Comparison of ENCODE assay signal across 21 cellular contexts in genomic region chr10:88347597-88348304, GRCh38.
DNase-seq lines count a peak whose midpoint lies in the region; ATAC-seq, FAIRE-seq and TF ChIP-seq lines count a peak whose summit lies in the region.
"Had no signal": no experiment of that assay in that cellular context is flagged by ENCODE, and none has a peak within 500 bp of the region (broad histone marks: within the 10 kb centered on the region; RNA-seq: fewer than 3 reads in every experiment).

No MANE protein-coding gene starts in this region.

- in situ Hi-C loops in HepG2 (cut with HindIII; ENCODE audit: extremely low pct_ligation_motif_present, low pct_unique_long_range_greater_than_20kb): no loop called here

- peak overlapping the region; percentile 38 for H3K9ac ChIP-seq in iPS-18a (ENCODE audit: low read length)
- H3K9ac ChIP-seq in HepG2 (ENCODE audit: insufficient read depth, low read depth, low read length): no peak overlapping the region
- H3K9ac ChIP-seq: BLaER1 treated with 17β-estradiol and CSF1 and Interleukin-3, amounts not matched to agents 10 nM and 100 nM had no signal

- no peaks in the 10 kb centered on the region for H4K20me1 ChIP-seq in HepG2 (ENCODE audit: insufficient read depth, low read length)
- H4K20me1 ChIP-seq: BLaER1 treated with 17β-estradiol and CSF1 and Interleukin-3, amounts not matched to agents 10 nM and 100 nM had no signal

- WGBS in HepG2 (ENCODE audit: low lambda C conversion rate): 38% methylated on average over 3 of the region's 3 CpGs

- no TSS peak for BruUV-seq in HepG2 (replicated peaks; lab: Mats Ljungman, UMichigan)

- FAIRE-seq in HepG2 (lab: Jason Lieb, UNC): no peak
- FAIRE-seq: A549 had no signal

- DNase-seq in cardiac muscle cell (ENCODE audit: low read depth in 1 of 2, low spot score in 1 of 2): peak in 1 of 2 donors; percentile 19
- DNase-seq in Right ventricle myocardium superior: no peak
- DNase-seq in SK-N-DZ (ENCODE audit: low spot score): peak; percentile 46
- DNase-seq in NCI-H345 treated with DMSO at 0.1 percent for 48 hours (lab: John Stamatoyannopoulos, UW; ENCODE audit: unreplicated experiment): no peak
- DNase-seq in HuH-7 (ENCODE audit: low spot score): no peak
- no peak for DNase-seq in HepG2 (ENCODE audit: low spot score)
- DNase-seq in GM20000 (ENCODE audit: low spot score): no peak
- DNase-seq: activated CD4-positive, alpha-beta T cell treated with anti-CD3 and anti-CD28 coated beads, Interleukin-2, amount 10 ng/mL, durations not matched to agents 7 days and 5 days; activated naive CD8-positive, alpha-beta T cell treated with anti-CD3 and anti-CD28 coated beads for 36 hours; body of pancreas; HCEC 1CT; immature natural killer cell; left lung; NCI-H2171; PC-9; SIG-M5; stimulated activated CD8-positive, alpha-beta memory T cell treated with anti-CD3 and anti-CD28 coated beads, Interleukin-4, amount 100 ng/mL, for 48 hours had no signal

- CTCF ChIA-PET in HepG2 (lab: Yijun Ruan, JAX; ENCODE audit: low intra/inter-chr PET ratio, low total read pairs): no interaction called here

- H3K4me3 ChIP-seq in cardiac muscle cell (no peak overlapping the region), iPS-18a (ENCODE audit: low read length) (peak overlapping the region; percentile 27), HepG2 (replicated peaks in 1 of 3; ENCODE audit: insufficient read depth in 1 of 3, low read depth in 2 of 3, low read length in 3 of 3) (no peak overlapping the region)
- H3K4me3 ChIP-seq: A549; BLaER1 treated with 17β-estradiol and CSF1 and Interleukin-3, amounts not matched to agents 10 nM and 100 nM; body of pancreas; coronary artery; left lung; PC-9 had no signal

- peaks cover 4% of the 10 kb centered on the region for H3K9me3 ChIP-seq in cardiac muscle cell (ENCODE audit: low read depth)
- no peaks in the 10 kb centered on the region for H3K9me3 ChIP-seq in iPS-18a (ENCODE audit: control insufficient read depth, low read depth, low read length)
- H3K9me3 ChIP-seq in HepG2 (ENCODE audit: low read length): no peaks in the 10 kb centered on the region
- H3K9me3 ChIP-seq: A549, body of pancreas had no signal

- H3K27me3 ChIP-seq in cardiac muscle cell (no peaks in the 10 kb centered on the region), iPS-18a (ENCODE audit: control insufficient read depth, insufficient read depth, low read length) (no peaks in the 10 kb centered on the region), HepG2 (ENCODE audit: control insufficient read depth in 1 of 2, insufficient read depth in 2 of 2, low read length in 2 of 2) (no peaks in the 10 kb centered on the region)
- H3K27me3 ChIP-seq: BLaER1 treated with 17β-estradiol and CSF1 and Interleukin-3, amounts not matched to agents 10 nM and 100 nM; body of pancreas; left lung had no signal

- TF ChIP-seq RAD21 in HepG2 (CRISPR knock-in tag; IDR thresholded peaks at IDR 0.05): no peak

- H3K36me3 ChIP-seq in cardiac muscle cell (no peaks in the 10 kb centered on the region), iPS-18a (ENCODE audit: control insufficient read depth, low read depth, low read length) (no peaks in the 10 kb centered on the region), HepG2 (replicated peaks in 1 of 2; ENCODE audit: control insufficient read depth in 1 of 2, insufficient read depth in 2 of 2, low read length in 2 of 2) (no peaks in the 10 kb centered on the region)
- H3K36me3 ChIP-seq: BLaER1 treated with 17β-estradiol and CSF1 and Interleukin-3, amounts not matched to agents 10 nM and 100 nM; left lung had no signal

- H3K4me1 ChIP-seq in cardiac muscle cell (ENCODE audit: low read depth) (peaks cover 52% of the 10 kb centered on the region), iPS-18a (ENCODE audit: control insufficient read depth, low read depth, low read length) (peaks cover 44% of the 10 kb centered on the region), HepG2 (ENCODE audit: insufficient read depth, low read length) (peaks cover 8% of the 10 kb centered on the region; the same call in 1 of the 2 replicates)
- H3K4me1 ChIP-seq: left lung had no signal

- no peak for TF ChIP-seq EP300 in HepG2 (IDR thresholded peaks at IDR 0.05; ENCODE audit: low read depth in 2 of 2, low read length in 2 of 2)
- TF ChIP-seq EP300 in HepG2 (CRISPR knock-in tag; IDR thresholded peaks at IDR 0.05; ENCODE audit: borderline replicate concordance): no peak

- TF ChIP-seq CTCF in cardiac muscle cell (IDR thresholded peaks at IDR 0.05; ENCODE audit: low read depth, low read length): no peak
- no peak for TF ChIP-seq CTCF in HepG2 (CRISPR knock-in tag; IDR thresholded peaks at IDR 0.05)
- no peak for TF ChIP-seq CTCF in GM20000 (IDR thresholded peaks at IDR 0.05; ENCODE audit: extremely low read depth, missing control alignments)

- H3K79me2 ChIP-seq in HepG2 (ENCODE audit: insufficient read depth, low read length): no peaks in the 10 kb centered on the region

- intact Hi-C loops in Right ventricle myocardium superior (cut with DNase I) (no loop called here), HepG2 (cut with micrococcal nuclease; ENCODE audit: unreplicated experiment) (no loop called here)

- no peak for TF ChIP-seq POLR2A in HepG2 (IDR thresholded peaks at IDR 0.05; ENCODE audit: insufficient read depth in 1 of 2, low read depth in 2 of 2, low read length in 2 of 2)

- H3K27ac ChIP-seq in cardiac muscle cell (peak overlapping the region; percentile 80), iPS-18a (ENCODE audit: low read length) (peak overlapping the region; percentile 15), HepG2 (ENCODE audit: extremely low read length, insufficient read depth, low read length) (no peak overlapping the region)
- H3K27ac ChIP-seq: A549; BLaER1 treated with 17β-estradiol and CSF1 and Interleukin-3, amounts not matched to agents 10 nM and 100 nM; body of pancreas; coronary artery; left lung; PC-9 had no signal

- no peak overlapping the region for H2AFZ ChIP-seq in HepG2 (ENCODE audit: low read length)
- H2AFZ ChIP-seq: PC-9 had no signal

- POLR2A ChIA-PET in HepG2 (lab: Yijun Ruan, JAX): no interaction called here

- ATAC-seq in Right ventricle myocardium superior (ENCODE audit: poor library complexity): no peak
- no peak for ATAC-seq in HepG2

- H3K4me2 ChIP-seq in HepG2 (ENCODE audit: low read depth, low read length): no peak overlapping the region
- H3K4me2 ChIP-seq: A549; BLaER1 treated with 17β-estradiol and CSF1 and Interleukin-3, amounts not matched to agents 10 nM and 100 nM; PC-9 had no signal

TF ChIP-seq in HepG2, 621 proteins besides CTCF, POLR2A, EP300 and RAD21 (continues in another document):
- no peak for TF ChIP-seq ZNF790 (CRISPR knock-in tag; IDR thresholded peaks at IDR 0.05; ENCODE audit: borderline replicate concordance)
- no peak for TF ChIP-seq ELF3 (CRISPR knock-in tag; IDR thresholded peaks at IDR 0.05)
- TF ChIP-seq ZNF296 (CRISPR knock-in tag; conservative IDR thresholded peaks at IDR 0.05): no peak
- no peak for TF ChIP-seq AKNA (CRISPR knock-in tag; IDR thresholded peaks at IDR 0.05; ENCODE audit: borderline replicate concordance)
- TF ChIP-seq CHD4 (IDR thresholded peaks at IDR 0.05; ENCODE audit: borderline replicate concordance, low read length): no peak
- no peak for TF ChIP-seq HMG20A (CRISPR knock-in tag; IDR thresholded peaks at IDR 0.05; ENCODE audit: borderline replicate concordance)
- TF ChIP-seq ZNF333 (CRISPR knock-in tag; IDR thresholded peaks at IDR 0.05; ENCODE audit: borderline replicate concordance): no peak
- TF ChIP-seq RXRB (CRISPR knock-in tag; IDR thresholded peaks at IDR 0.05; ENCODE audit: borderline replicate concordance): no peak
- no peak for TF ChIP-seq ZNF720 (CRISPR knock-in tag; IDR thresholded peaks at IDR 0.05)
- TF ChIP-seq ZNF597 (CRISPR knock-in tag; IDR thresholded peaks at IDR 0.05): no peak
- no peak for TF ChIP-seq ASH2L (IDR thresholded peaks at IDR 0.05; ENCODE audit: insufficient read length, low read depth, low read length)
